In genomic region chr21:35528109-35529042, GRCh38 we compare ENCODE assay signal across 9 cellular contexts.
DNase-seq lines count a peak whose midpoint lies in the region; ATAC-seq and TF ChIP-seq lines count a peak whose summit lies in the region.
"Had no signal": no experiment of that assay in that cellular context is flagged by ENCODE, and none has a peak within 500 bp of the region (broad histone marks: within the 10 kb centered on the region; RNA-seq: fewer than 3 reads in every experiment).

No MANE protein-coding gene starts in this region.

- POLR2A ChIA-PET in Panc1 (lab: Charles Lee), result interaction anchor here (0.6 kb wide), 1 partner anchor 38 kb away, joined by 3 read pairs; no protein-coding TSS in a partner anchor

- peak overlapping the region; percentile 34 to 60 for H3K4me3 ChIP-seq in Panc1 (ENCODE audit: low read depth in 2 of 2, low read length in 2 of 2)
- H3K4me3 ChIP-seq: A549 had no signal

- DNase-seq in DMS79 treated with DMSO at 0.1 percent for 48 hours (lab: John Stamatoyannopoulos, UW) (peak; percentile 34), DMS79 (lab: John Stamatoyannopoulos, UW) (no peak), Panc1 (ENCODE audit: low read depth, low spot score) (no peak), left lobe of liver (ENCODE audit: low spot score) (no peak), NCI-H146 treated with DMSO at 0.1 percent for 48 hours (lab: John Stamatoyannopoulos, UW; ENCODE audit: unreplicated experiment) (no peak)
- DNase-seq in activated naive CD4-positive, alpha-beta T cell treated with anti-CD3 and anti-CD28 coated beads, Interleukin-2, amount 50 U/mL, for 16 hours, result peak; percentile 47
- DNase-seq in stimulated activated effector memory CD8-positive, alpha-beta T cell treated with anti-CD3 and anti-CD28 coated beads, Interleukin-12 subunit alpha, Interleukin-12 subunit beta, amount 100 ng/mL, for 72 hours (ENCODE audit: low spot score in 2 of 2), result peak; percentile 22 to 69

- CTCF ChIA-PET in Panc1 (lab: Charles Lee), result interaction anchor here (0.6 kb wide), 1 partner anchor 576 kb away, joined by 3 read pairs; no protein-coding TSS in a partner anchor

- intact Hi-C loops in Panc1 (cut with micrococcal nuclease; ENCODE audit: unreplicated experiment), result no loop called here

- H3K36me3 Mint-ChIP-seq in stimulated activated effector memory CD8-positive, alpha-beta T cell treated with anti-CD3 and anti-CD28 coated beads, Interleukin-12 subunit alpha, Interleukin-12 subunit beta, amount 100 ng/mL, for 72 hours, result no peaks in the 10 kb centered on the region

- no peaks in the 10 kb centered on the region for H3K9me3 Mint-ChIP-seq in stimulated activated effector memory CD8-positive, alpha-beta T cell treated with anti-CD3 and anti-CD28 coated beads, Interleukin-12 subunit alpha, Interleukin-12 subunit beta, amount 100 ng/mL, for 72 hours

- no peaks in the 10 kb centered on the region; the same call in 1 of the 2 replicates for H3K27me3 ChIP-seq in Panc1 (ENCODE audit: control insufficient read depth, insufficient read depth, low read length)

- H3K36me3 ChIP-seq in Panc1 (ENCODE audit: control insufficient read depth, insufficient read depth, low read length), result no peaks in the 10 kb centered on the region

- H3K27ac Mint-ChIP-seq in stimulated activated effector memory CD8-positive, alpha-beta T cell treated with anti-CD3 and anti-CD28 coated beads, Interleukin-12 subunit alpha, Interleukin-12 subunit beta, amount 100 ng/mL, for 72 hours, result peak overlapping the region; percentile 88

- in situ Hi-C loops in Panc1 (cut with HindIII; ENCODE audit: low pct_unique_long_range_greater_than_20kb, low sequenced_read_pairs), result no loop called here

- H3K9me3 ChIP-seq in Panc1 (ENCODE audit: control insufficient read depth, insufficient read depth, low read depth, low read length), result no peaks in the 10 kb centered on the region
- H3K9me3 ChIP-seq: A549 had no signal

- peak; percentile 51; the same call in 1 of the 2 replicates for ATAC-seq in Panc1
- peak; percentile 15 for ATAC-seq in left lobe of liver
- peak; percentile 84 for ATAC-seq in stimulated activated effector memory CD8-positive, alpha-beta T cell treated with anti-CD3 and anti-CD28 coated beads, Interleukin-12 subunit alpha, Interleukin-12 subunit beta, amount 100 ng/mL, for 72 hours
- ATAC-seq in GM18519 (IDR thresholded peaks at IDR 0.05; ENCODE audit: low FRiP score, unreplicated experiment), result no peak
- ATAC-seq: A549 had no signal

- no peaks in the 10 kb centered on the region for H3K4me1 ChIP-seq in Panc1 (ENCODE audit: control insufficient read depth, insufficient read depth, low read length)
- H3K4me1 ChIP-seq: A549 had no signal

- peak overlapping the region; percentile 79 for H3K4me3 Mint-ChIP-seq in stimulated activated effector memory CD8-positive, alpha-beta T cell treated with anti-CD3 and anti-CD28 coated beads, Interleukin-12 subunit alpha, Interleukin-12 subunit beta, amount 100 ng/mL, for 72 hours

- no peak overlapping the region for H3K27ac ChIP-seq in Panc1 (ENCODE audit: low read length)
- H3K27ac ChIP-seq: A549 had no signal

- no peak for TF ChIP-seq CTCF in Panc1 (IDR thresholded peaks at IDR 0.05)

- no TSS peak for BruUV-seq in Panc1 (replicated peaks; lab: Mats Ljungman, UMichigan)

- peaks cover 40% of the 10 kb centered on the region for H3K4me1 Mint-ChIP-seq in stimulated activated effector memory CD8-positive, alpha-beta T cell treated with anti-CD3 and anti-CD28 coated beads, Interleukin-12 subunit alpha, Interleukin-12 subunit beta, amount 100 ng/mL, for 72 hours

Comparison
In these comparisons a context has a peak if more than half of its experiments do, and no peak if none do; other contexts are left out.
1. DNase-seq: peak in DMS79 treated with DMSO at 0.1 percent for 48 hours (single experiment), activated naive CD4-positive, alpha-beta T cell treated with anti-CD3 and anti-CD28 coated beads, Interleukin-2, amount 50 U/mL, for 16 hours (single experiment) and stimulated activated effector memory CD8-positive, alpha-beta T cell treated with anti-CD3 and anti-CD28 coated beads, Interleukin-12 subunit alpha, Interleukin-12 subunit beta, amount 100 ng/mL, for 72 hours (2 of 2); none in DMS79 (single experiment), Panc1 (single experiment), left lobe of liver (single experiment) and NCI-H146 treated with DMSO at 0.1 percent for 48 hours (single experiment).